Comparison of ENCODE assay signal across 15 cellular contexts in the genomic region with DNA sequence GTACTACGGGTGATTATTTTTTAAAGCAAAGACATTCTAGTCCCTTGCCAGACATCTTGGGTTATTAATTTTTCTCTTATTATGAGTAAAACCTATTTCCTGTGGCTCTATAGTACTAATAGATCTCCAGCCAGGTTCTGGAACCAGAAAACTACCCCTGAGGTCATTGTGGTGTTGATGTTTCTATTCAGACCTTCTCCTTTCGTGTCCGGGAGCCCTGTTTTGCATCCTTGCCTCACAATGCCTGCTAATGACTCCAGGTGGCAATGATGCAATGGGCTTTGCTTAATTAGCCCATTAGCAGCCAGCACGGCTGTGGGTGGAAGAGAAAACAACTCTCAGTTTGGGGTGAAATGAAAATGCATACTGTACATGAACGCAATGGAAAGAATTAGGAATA.
DNase-seq lines count a peak whose midpoint lies in the region; ATAC-seq and TF ChIP-seq lines count a peak whose summit lies in the region.
"Had no signal": no experiment of that assay in that cellular context is flagged by ENCODE, and none has a peak within 500 bp of the region (broad histone marks: within the 10 kb centered on the region; RNA-seq: fewer than 3 reads in every experiment).

No MANE protein-coding gene starts in this region.

- no peaks in the 10 kb centered on the region for H3K79me1 ChIP-seq in mesendoderm (ENCODE audit: low read length)

- TF ChIP-seq CTCF in endothelial cell (IDR thresholded peaks at IDR 0.05; ENCODE audit: unreplicated experiment), result no peak

- H3K36me3 Mint-ChIP-seq in endothelial cell (ENCODE audit: low read depth, unreplicated experiment), result no peaks in the 10 kb centered on the region
- no peaks in the 10 kb centered on the region for H3K36me3 Mint-ChIP-seq in activated CD4-positive, alpha-beta T cell treated with anti-CD3 and anti-CD28 coated beads, Interleukin-2, amount 10 ng/mL, durations not matched to agents 24 days and 14 days (ENCODE audit: low read depth)
- H3K36me3 Mint-ChIP-seq: memory B cell had no signal

- no peaks in the 10 kb centered on the region for H3K9me3 Mint-ChIP-seq in endothelial cell (ENCODE audit: unreplicated experiment)
- H3K9me3 Mint-ChIP-seq in activated CD4-positive, alpha-beta T cell treated with anti-CD3 and anti-CD28 coated beads, Interleukin-2, amount 10 ng/mL, durations not matched to agents 24 days and 14 days, result no peaks in the 10 kb centered on the region
- H3K9me3 Mint-ChIP-seq: memory B cell had no signal

- no peaks in the 10 kb centered on the region for H3K4me1 Mint-ChIP-seq in endothelial cell (ENCODE audit: unreplicated experiment)
- H3K4me1 Mint-ChIP-seq in activated CD4-positive, alpha-beta T cell treated with anti-CD3 and anti-CD28 coated beads, Interleukin-2, amount 10 ng/mL, durations not matched to agents 24 days and 14 days, result no peaks in the 10 kb centered on the region
- H3K4me1 Mint-ChIP-seq: memory B cell had no signal

- H3K4me1 ChIP-seq in mesendoderm (ENCODE audit: control insufficient read depth, low read depth, low read length), result no peaks in the 10 kb centered on the region
- H3K4me1 ChIP-seq: body of pancreas had no signal

- H3K27ac Mint-ChIP-seq in endothelial cell (ENCODE audit: unreplicated experiment), result no peak overlapping the region
- no peak overlapping the region for H3K27ac Mint-ChIP-seq in activated CD4-positive, alpha-beta T cell treated with anti-CD3 and anti-CD28 coated beads, Interleukin-2, amount 10 ng/mL, durations not matched to agents 24 days and 14 days
- H3K27ac Mint-ChIP-seq: memory B cell had no signal

- no CpG with 5 or more reads among the region's 5 CpGs for WGBS in mesendoderm (ENCODE audit: extremely low coverage, insufficient coverage, low lambda C conversion rate)

- no peak overlapping the region for H3K27ac ChIP-seq in mesendoderm (ENCODE audit: low read depth, low read length)
- H3K27ac ChIP-seq: body of pancreas, ovary had no signal

- H2BK15ac ChIP-seq in mesendoderm (replicated peaks; ENCODE audit: low read depth), result no peak overlapping the region

- H3K9ac ChIP-seq in mesendoderm (ENCODE audit: low read length), result no peak overlapping the region

- H3K23ac ChIP-seq in mesendoderm (ENCODE audit: low read length), result no peak overlapping the region

- DNase-seq in NCI-H146 treated with DMSO at 0.1 percent for 48 hours (lab: John Stamatoyannopoulos, UW; ENCODE audit: unreplicated experiment) (peak; percentile 98), mesendoderm (peak; percentile 73), endothelial cell (ENCODE audit: low spot score) (no peak), activated gamma-delta T cell treated with Interleukin-2 at 50 U/mL for 16 hours (no peak)
- no peak for DNase-seq in activated CD4-positive, alpha-beta T cell treated with anti-CD3 and anti-CD28 coated beads, Interleukin-2, amount 10 ng/mL, durations not matched to agents 24 days and 14 days
- DNase-seq: activated T-cell treated with anti-CD3 and anti-CD28 coated beads, Interleukin-2, amount 50 U/mL, for 4 hours; body of pancreas; GOT3; NCI-H1930; ovary; Right ventricle myocardium superior; stimulated activated naive CD4-positive, alpha-beta T cell treated with Interleukin-2 at 50 U/mL for 16 hours had no signal

- no peak overlapping the region for H4K8ac ChIP-seq in mesendoderm (ENCODE audit: low read depth, low read length)

- H3K4me3 Mint-ChIP-seq in endothelial cell (ENCODE audit: unreplicated experiment), result no peak overlapping the region
- no peak overlapping the region for H3K4me3 Mint-ChIP-seq in activated CD4-positive, alpha-beta T cell treated with anti-CD3 and anti-CD28 coated beads, Interleukin-2, amount 10 ng/mL, durations not matched to agents 24 days and 14 days
- H3K4me3 Mint-ChIP-seq: activated T-cell treated with anti-CD3 and anti-CD28 coated beads, Interleukin-2, amount 50 U/mL, for 4 hours; memory B cell had no signal

- H3K79me2 ChIP-seq in mesendoderm (ENCODE audit: control insufficient read depth, insufficient read depth, low read length), result no peaks in the 10 kb centered on the region

- H2AK5ac ChIP-seq in mesendoderm (ENCODE audit: low read length), result no peak overlapping the region

- no peak overlapping the region for H3K4me2 ChIP-seq in mesendoderm (ENCODE audit: low read length)

- intact Hi-C loops in activated CD4-positive, alpha-beta T cell treated with anti-CD3 and anti-CD28 coated beads, Interleukin-2, amount 10 ng/mL, durations not matched to agents 24 days and 14 days (cut with micrococcal nuclease), result no loop called here

- H4K5ac ChIP-seq in mesendoderm (ENCODE audit: low read length), result no peak overlapping the region

- no peak overlapping the region for H3K4ac ChIP-seq in mesendoderm (ENCODE audit: low read depth, low read length)

- no peaks in the 10 kb centered on the region for H3K27me3 Mint-ChIP-seq in endothelial cell (ENCODE audit: unreplicated experiment)
- H3K27me3 Mint-ChIP-seq in activated CD4-positive, alpha-beta T cell treated with anti-CD3 and anti-CD28 coated beads, Interleukin-2, amount 10 ng/mL, durations not matched to agents 24 days and 14 days, result no peaks in the 10 kb centered on the region

- no peak overlapping the region for H2BK5ac ChIP-seq in mesendoderm (ENCODE audit: low read length)

- H3K36me3 ChIP-seq in mesendoderm (ENCODE audit: control insufficient read depth, insufficient read depth, low read length), result no peaks in the 10 kb centered on the region
- H3K36me3 ChIP-seq: ovary had no signal

- no peak overlapping the region for H2BK120ac ChIP-seq in mesendoderm (ENCODE audit: low read depth, low read length)

- peak; percentile 93 for ATAC-seq in GM19463 (IDR thresholded peaks at IDR 0.05; ENCODE audit: unreplicated experiment)
- ATAC-seq in HG02943 (IDR thresholded peaks at IDR 0.05; ENCODE audit: low read depth, unreplicated experiment), result peak; percentile 95
- ATAC-seq: activated T-cell treated with anti-CD3 and anti-CD28 coated beads, Interleukin-2, amount 50 U/mL, for 4 hours; body of pancreas had no signal

- no peak overlapping the region for H3K18ac ChIP-seq in mesendoderm (ENCODE audit: low read length)

- H3K56ac ChIP-seq in mesendoderm (ENCODE audit: low read length), result no peak overlapping the region

- no peak overlapping the region for H3K4me3 ChIP-seq in mesendoderm (ENCODE audit: low read length)
- H3K4me3 ChIP-seq: body of pancreas, ovary had no signal

- H3K27me3 ChIP-seq in mesendoderm (ENCODE audit: insufficient read depth, low read length, poor library complexity), result no peaks in the 10 kb centered on the region
- H3K27me3 ChIP-seq: body of pancreas, ovary had no signal

Comparison
In these comparisons a context has a peak if more than half of its experiments do, and no peak if none do; other contexts are left out.
1. DNase-seq: peak in NCI-H146 treated with DMSO at 0.1 percent for 48 hours (single experiment) and mesendoderm (single experiment); none in endothelial cell (single experiment), activated gamma-delta T cell treated with Interleukin-2 at 50 U/mL for 16 hours (single experiment) and activated CD4-positive, alpha-beta T cell treated with anti-CD3 and anti-CD28 coated beads, Interleukin-2, amount 10 ng/mL, durations not matched to agents 24 days and 14 days (single experiment).